ENCODE assay signal across 8 cellular contexts in genomic region chr11:47524200-47524874, GRCh38. TPM values are rescaled to one million over a fixed set of nuclear protein-coding genes. Genes with fewer than 3 reads are reported as not detected.
DNase-seq lines count a peak whose midpoint lies in the region; ATAC-seq, FAIRE-seq and TF ChIP-seq lines count a peak whose summit lies in the region.

No MANE protein-coding gene starts in this region.

- 49% methylated on average over 9 of the region's 9 CpGs for WGBS in GM12878 (ENCODE audit: insufficient coverage, insufficient replicate concordance, low lambda C conversion rate, missing lambda C conversion rate)

- ATAC-seq in GM12878 (peak; percentile 65), HG02678 (IDR thresholded peaks at IDR 0.05; ENCODE audit: unreplicated experiment) (no peak), HG03139 (IDR thresholded peaks at IDR 0.05; ENCODE audit: unreplicated experiment) (no peak)

- TF ChIP-seq CTCF in GM12878 (IDR thresholded peaks at IDR 0.05 in 2 of 3, conservative IDR thresholded peaks at IDR 0.05 in 1 of 3; ENCODE audit: control insufficient read depth in 2 of 3, extremely low read depth in 1 of 3, insufficient read depth in 1 of 3, low read depth in 3 of 3, low read length in 3 of 3): no peak

- no peak for FAIRE-seq in GM12878 (lab: Jason Lieb, UNC)

- peak; percentile 87 for DNase-seq in DMS 273 treated with DMSO at 0.1 percent for 48 hours (lab: John Stamatoyannopoulos, UW)
- DNase-seq in Kasumi-1 (lab: John Stamatoyannopoulos, UW): peak; percentile 16 to 17
- no peak for DNase-seq in GM12878 (ENCODE audit: low read depth, low spot score)
- peak; percentile 34 for DNase-seq in iris pigment epithelial cell (ENCODE audit: low read depth)
- DNase-seq in stimulated activated CD8-positive, alpha-beta memory T cell treated with anti-CD3 and anti-CD28 coated beads, Interleukin-4, amount 100 ng/mL, for 48 hours: peak; percentile 33
- no peak for DNase-seq in NCI-H526 (lab: John Stamatoyannopoulos, UW)

- H3K79me2 ChIP-seq in GM12878 (ENCODE audit: control insufficient read depth, insufficient read depth, low read length): peaks cover 92% of the 10 kb centered on the region

- TF ChIP-seq POLR2A in GM12878 (IDR thresholded peaks at IDR 0.05; ENCODE audit: low read depth, low read length): 0 out of 2 replicates have a peak, but pooled peaks have one; percentile 44

- H4K20me1 ChIP-seq in GM12878 (ENCODE audit: control insufficient read depth, insufficient read depth): no peaks in the 10 kb centered on the region; the same call in 1 of the 2 replicates

- CTCF ChIA-PET in GM12878 (lab: Yijun Ruan, JAX): interaction anchor here (0.6 to 2.6 kb wide), 5 partner anchors 11 to 28 kb away, joined by 3 to 6 read pairs (median 3); no protein-coding TSS in a partner anchor

- H3K4me2 ChIP-seq in GM12878 (ENCODE audit: control insufficient read depth, insufficient read depth): peak overlapping the region; percentile 60

- POLR2A ChIA-PET in GM12878 (lab: Charles Lee): interaction anchor here (0.8 to 4.7 kb wide), 5 partner anchors 11 to 324 kb away, joined by 3 to 46 read pairs (median 9); partner anchors contain the start of genes CELF1 and NUP160

- no peak overlapping the region for H2AFZ ChIP-seq in GM12878 (ENCODE audit: control insufficient read depth, low read depth, low read length)

- no peak for TF ChIP-seq RAD21 in GM12878 (IDR thresholded peaks at IDR 0.05; ENCODE audit: insufficient read depth, low read depth, low read length)

- H3K9ac ChIP-seq in GM12878 (ENCODE audit: control insufficient read depth, insufficient read depth, low read length): peak overlapping the region; percentile 7; the same call in 1 of the 2 replicates

- peaks cover 42% of the 10 kb centered on the region for H3K4me1 ChIP-seq in GM12878 (ENCODE audit: control insufficient read depth, insufficient read depth, low read length)

- H3K4me3 ChIP-seq in GM12878: peak overlapping the region; percentile 29; the same call in 1 of the 2 replicates

- H3K36me3 ChIP-seq in GM12878 (ENCODE audit: control insufficient read depth in 2 of 2, insufficient read depth in 2 of 2, low read length in 1 of 2): peaks cover 2 to 4% of the 10 kb centered on the region in 2 experiments; a peak in 3 of 4 replicates

- no peak for TF ChIP-seq EP300 in GM12878 (IDR thresholded peaks at IDR 0.05; ENCODE audit: borderline replicate concordance in 1 of 2, control insufficient read depth in 1 of 2, low read depth in 2 of 2, low read length in 2 of 2)

- no peaks in the 10 kb centered on the region for H3K9me3 ChIP-seq in GM12878 (replicated peaks; ENCODE audit: control insufficient read depth, insufficient read depth, low read length)

- intact Hi-C loops in GM12878 (cut with micrococcal nuclease; ENCODE audit: unreplicated experiment): no loop called here

- SMC1A ChIA-PET in GM12878 (lab: Charles Lee; ENCODE audit: uncharacterized antibody, unreplicated experiment): interaction anchor here (0.8 to 5.9 kb wide), 10 partner anchors 8 to 28 kb away, joined by 3 to 66 read pairs (median 4); no protein-coding TSS in a partner anchor

- no peaks in the 10 kb centered on the region for H3K27me3 ChIP-seq in GM12878 (replicated peaks in 1 of 2; ENCODE audit: control insufficient read depth in 2 of 2, insufficient read depth in 2 of 2, low read length in 1 of 2)

- BruUV-seq in GM12878 (replicated peaks; lab: Mats Ljungman, UMichigan): no TSS peak

- RAD21 ChIA-PET in GM12878 (lab: Charles Lee; ENCODE audit: unreplicated experiment): interaction anchor here (0.6 to 2.4 kb wide), 10 partner anchors 8 to 38 kb away, joined by 3 to 13 read pairs (median 4); no protein-coding TSS in a partner anchor

- H3K27ac ChIP-seq in GM12878 (ENCODE audit: control insufficient read depth, insufficient read depth): peak overlapping the region; percentile 37

- in situ Hi-C loops in GM12878 (cut with MboI): no loop called here

TF ChIP-seq in GM12878, 131 proteins besides CTCF, POLR2A, EP300 and RAD21 (continues in another document):
- TF ChIP-seq PAX8 (IDR thresholded peaks at IDR 0.05): no peak
- no peak for TF ChIP-seq ZNF384 (IDR thresholded peaks at IDR 0.05; ENCODE audit: borderline replicate concordance, low read depth, low read length)
- no peak for TF ChIP-seq NR2C2 (IDR thresholded peaks at IDR 0.05; ENCODE audit: borderline replicate concordance, control insufficient read depth, insufficient read length, low read depth)

RNA-seq across cellular contexts. Expression of gene CELF1, which starts 28.6 kb away (rescaled TPM):
- total RNA-seq in GM12878 (2013; cell fraction: nucleolus; rRNA removed): 266 and 277 TPM in 2 replicates
- 78.6 and 82.0 TPM in 2 replicates for total RNA-seq in GM12878 (2014; rRNA removed)
- total RNA-seq in GM12878 (2014; rRNA removed; fragmentation: Illumina TruSeq; extraction: Trizol): 64.2 and 64.9 TPM in 2 replicates
- 106 and 108 TPM in 2 replicates for total RNA-seq in GM12878 (2021)
- polyA plus RNA-seq in GM12878 (2011; ENCODE audit: low read depth): 31.3 TPM
- 128 and 130 TPM in 2 replicates for polyA plus RNA-seq in GM12878 (2011; rRNA removed)
- 83.8 and 85.4 TPM in 2 replicates for polyA plus RNA-seq in GM12878 (2011; cell fraction: cytosol; rRNA removed)
- polyA plus RNA-seq in GM12878 (2011; cell fraction: nucleus; rRNA removed): 169 and 191 TPM in 2 replicates
- polyA plus RNA-seq in GM12878 (2012): 42.3 and 44.9 TPM in 2 replicates
- polyA plus RNA-seq in GM12878 (2014; fragmentation: Illumina TruSeq; extraction: Trizol): 73.1 and 77.8 TPM in 2 replicates
- polyA plus RNA-seq in GM12878 (2014; fragmentation: Nextera tagmentation; extraction: Ambion mirVana): 10 to 100 TPM; 35.3 to 41.5 TPM
- 83.8 and 92.9 TPM in 2 replicates for polyA plus RNA-seq in GM12878 (2014; rRNA removed)
- polyA plus RNA-seq in GM12878 (2016; fragmentation: Nextera tagmentation; extraction: Ambion mirVana): 100 to 1,000 TPM; 108 to 109 TPM
- 158 and 170 TPM in 2 replicates for polyA minus RNA-seq in GM12878 (2011; rRNA and poly(A)+ RNA removed)
- polyA minus RNA-seq in GM12878 (2011; cell fraction: cytosol; rRNA and poly(A)+ RNA removed): 49.4 and 74.5 TPM in 2 replicates
- polyA minus RNA-seq in GM12878 (2011; cell fraction: nucleus; rRNA and poly(A)+ RNA removed): 75.3 and 124 TPM in 2 replicates

RNA-seq across cellular contexts. Expression of gene PTPMT1, which starts 41.1 kb away (rescaled TPM):
- total RNA-seq in GM12878 (2013; cell fraction: nucleolus; rRNA removed): 33.7 and 39.6 TPM in 2 replicates
- total RNA-seq in GM12878 (2014; rRNA removed): 98.7 and 99.7 TPM in 2 replicates
- total RNA-seq in GM12878 (2014; rRNA removed; fragmentation: Illumina TruSeq; extraction: Trizol): 41.2 and 44.2 TPM in 2 replicates
- 59.1 and 59.7 TPM in 2 replicates for total RNA-seq in GM12878 (2021)
- polyA plus RNA-seq in GM12878 (2011; ENCODE audit: low read depth): 30.0 TPM
- 45.5 and 50.3 TPM in 2 replicates for polyA plus RNA-seq in GM12878 (2011; rRNA removed)
- polyA plus RNA-seq in GM12878 (2011; cell fraction: cytosol; rRNA removed): 57.0 and 73.0 TPM in 2 replicates
- polyA plus RNA-seq in GM12878 (2011; cell fraction: nucleus; rRNA removed): 20.5 and 25.5 TPM in 2 replicates
- polyA plus RNA-seq in GM12878 (2012): 43.0 and 46.9 TPM in 2 replicates
- 57.2 and 59.2 TPM in 2 replicates for polyA plus RNA-seq in GM12878 (2014; fragmentation: Illumina TruSeq; extraction: Trizol)
- polyA plus RNA-seq in GM12878 (2014; fragmentation: Nextera tagmentation; extraction: Ambion mirVana): 10 to 100 TPM; 12.0 to 26.1 TPM
- polyA plus RNA-seq in GM12878 (2014; rRNA removed): 106 and 112 TPM in 2 replicates
- polyA plus RNA-seq in GM12878 (2016; fragmentation: Nextera tagmentation; extraction: Ambion mirVana): 100 to 1,000 TPM; 108 to 116 TPM
- polyA minus RNA-seq in GM12878 (2011; rRNA and poly(A)+ RNA removed): 19.2 and 21.4 TPM in 2 replicates
- polyA minus RNA-seq in GM12878 (2011; cell fraction: cytosol; rRNA and poly(A)+ RNA removed): 11.9 and 12.3 TPM in 2 replicates
- polyA minus RNA-seq in GM12878 (2011; cell fraction: nucleus; rRNA and poly(A)+ RNA removed): 10.9 and 14.8 TPM in 2 replicates

RNA-seq across cellular contexts. Expression of gene KBTBD4, which starts 54.4 kb away (rescaled TPM):
- 10.4 and 10.9 TPM in 2 replicates for total RNA-seq in GM12878 (2013; cell fraction: nucleolus; rRNA removed)
- total RNA-seq in GM12878 (2014; rRNA removed) (26.0 and 26.3 TPM in 2 replicates), GM12878 (2014; rRNA removed; fragmentation: Illumina TruSeq; extraction: Trizol) (19.5 and 21.8 TPM in 2 replicates), GM12878 (2021) (20.0 and 20.6 TPM in 2 replicates)
- 70.4 TPM for polyA plus RNA-seq in GM12878 (2011; ENCODE audit: low read depth)
- polyA plus RNA-seq in GM12878 (2011; rRNA removed) (28.0 and 29.9 TPM in 2 replicates), GM12878 (2014; fragmentation: Illumina TruSeq; extraction: Trizol) (21.3 and 21.8 TPM in 2 replicates), GM12878 (2014; fragmentation: Nextera tagmentation; extraction: Ambion mirVana) (10 to 100 TPM; 25.4 to 46.4 TPM), GM12878 (2014; rRNA removed) (15.6 and 18.4 TPM in 2 replicates), GM12878 (2016; fragmentation: Nextera tagmentation; extraction: Ambion mirVana) (10 to 100 TPM; 31.4 to 32.5 TPM)
- polyA plus RNA-seq in GM12878 (2011; cell fraction: cytosol; rRNA removed): 32.2 and 32.3 TPM in 2 replicates
- 16.8 and 17.9 TPM in 2 replicates for polyA plus RNA-seq in GM12878 (2011; cell fraction: nucleus; rRNA removed)
- polyA plus RNA-seq in GM12878 (2012): 16.2 and 18.2 TPM in 2 replicates
- polyA minus RNA-seq in GM12878 (2011; rRNA and poly(A)+ RNA removed): 42.4 and 46.7 TPM in 2 replicates
- polyA minus RNA-seq in GM12878 (2011; cell fraction: cytosol; rRNA and poly(A)+ RNA removed): 8.2 and 9.4 TPM in 2 replicates
- 6.5 and 10.8 TPM in 2 replicates for polyA minus RNA-seq in GM12878 (2011; cell fraction: nucleus; rRNA and poly(A)+ RNA removed)

RNA-seq across cellular contexts. Expression of gene NDUFS3, which starts 54.5 kb away (rescaled TPM):
- total RNA-seq in GM12878 (2013; cell fraction: nucleolus; rRNA removed): 39.6 and 43.4 TPM in 2 replicates
- total RNA-seq in GM12878 (2014; rRNA removed) (107 and 113 TPM in 2 replicates), GM12878 (2014; rRNA removed; fragmentation: Illumina TruSeq; extraction: Trizol) (95.5 and 96.3 TPM in 2 replicates), GM12878 (2021) (133 and 137 TPM in 2 replicates)
- polyA plus RNA-seq in GM12878 (2011; ENCODE audit: low read depth): 135 TPM
- polyA plus RNA-seq in GM12878 (2011; rRNA removed) (208 and 217 TPM in 2 replicates), GM12878 (2014; fragmentation: Illumina TruSeq; extraction: Trizol) (99.6 and 111 TPM in 2 replicates), GM12878 (2014; fragmentation: Nextera tagmentation; extraction: Ambion mirVana) (100 to 1,000 TPM in 1 of 2 experiments, 10 to 100 TPM in 1; 22.3 to 101 TPM), GM12878 (2014; rRNA removed) (166 and 179 TPM in 2 replicates), GM12878 (2016; fragmentation: Nextera tagmentation; extraction: Ambion mirVana) (100 to 1,000 TPM; 176 to 186 TPM)
- 254 and 256 TPM in 2 replicates for polyA plus RNA-seq in GM12878 (2011; cell fraction: cytosol; rRNA removed)
- 155 and 184 TPM in 2 replicates for polyA plus RNA-seq in GM12878 (2011; cell fraction: nucleus; rRNA removed)
- polyA plus RNA-seq in GM12878 (2012): 86.9 and 87.3 TPM in 2 replicates
- polyA minus RNA-seq in GM12878 (2011; rRNA and poly(A)+ RNA removed): 136 and 156 TPM in 2 replicates
- polyA minus RNA-seq in GM12878 (2011; cell fraction: cytosol; rRNA and poly(A)+ RNA removed): 27.4 and 40.3 TPM in 2 replicates
- 45.7 and 55.5 TPM in 2 replicates for polyA minus RNA-seq in GM12878 (2011; cell fraction: nucleus; rRNA and poly(A)+ RNA removed)

Comparison
In these comparisons a context has a peak if more than half of its experiments do, and no peak if none do; other contexts are left out.
1. DNase-seq: peak in DMS 273 treated with DMSO at 0.1 percent for 48 hours (single experiment), Kasumi-1 (2 of 2), iris pigment epithelial cell (single experiment) and stimulated activated CD8-positive, alpha-beta memory T cell treated with anti-CD3 and anti-CD28 coated beads, Interleukin-4, amount 100 ng/mL, for 48 hours (single experiment); none in GM12878 (single experiment) and NCI-H526 (0 of 2).